Comparison of ENCODE assay signal across 1 cellular context in the genomic region with DNA sequence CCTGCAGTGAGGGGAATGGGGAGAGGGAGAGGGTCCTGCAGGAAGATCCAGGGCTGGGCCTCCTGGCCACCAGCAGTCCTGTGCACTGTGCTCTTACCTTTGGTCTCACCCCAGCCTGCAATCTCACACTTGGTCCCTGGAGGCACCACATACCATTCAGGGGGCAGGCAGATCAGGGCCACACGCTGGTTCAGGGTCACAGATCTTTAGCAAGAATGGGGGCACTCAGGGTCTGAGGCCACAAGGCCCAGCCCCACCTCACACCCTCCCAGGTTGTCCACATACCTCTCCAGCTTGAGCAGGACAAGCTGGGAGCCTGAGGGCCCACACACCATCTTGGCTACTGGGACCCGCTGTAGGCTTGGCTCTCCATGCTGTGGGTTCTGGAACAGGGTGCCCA. TPM values are rescaled to one million over a fixed set of nuclear protein-coding genes. Genes with fewer than 3 reads are reported as not detected.
"Had no signal": no experiment of that assay in that cellular context is flagged by ENCODE, and none has a peak within 500 bp of the region (broad histone marks: within the 10 kb centered on the region; RNA-seq: fewer than 3 reads in every experiment).

No MANE protein-coding gene starts in this region.

RNA-seq across cellular contexts. Expression of a gene that starts 35.0 kb away (rescaled TPM):
- total RNA-seq: Right ventricle myocardium inferior had no signal
